In genomic region chr1:41919764-41920397, GRCh38 we compare ENCODE assay signal across 8 cellular contexts. TPM values are rescaled to one million over a fixed set of nuclear protein-coding genes. Genes with fewer than 3 reads are reported as not detected.
A peak's percentile ranks its signal among the peaks of the same experiment; 100 is the strongest.
DNase-seq lines count a peak whose midpoint lies in the region; ATAC-seq lines count a peak whose summit lies in the region.

No MANE protein-coding gene starts in this region.

- H3K4me1 Mint-ChIP-seq in activated naive CD4-positive, alpha-beta T cell treated with anti-CD3 and anti-CD28 coated beads for 36 hours (ENCODE audit: low read depth) = peaks cover 49% of the 10 kb centered on the region

- H3K27ac Mint-ChIP-seq in activated naive CD4-positive, alpha-beta T cell treated with anti-CD3 and anti-CD28 coated beads for 36 hours = peak overlapping the region; percentile 91

- intact Hi-C loops in activated naive CD4-positive, alpha-beta T cell treated with anti-CD3 and anti-CD28 coated beads for 36 hours (cut with micrococcal nuclease) = loop anchor here (1.0 to 5.0 kb wide), 6 partner anchors 16 to 168 kb away; no protein-coding TSS in a partner anchor

- H3K27me3 Mint-ChIP-seq in activated naive CD4-positive, alpha-beta T cell treated with anti-CD3 and anti-CD28 coated beads for 36 hours (ENCODE audit: low read depth) = no peaks in the 10 kb centered on the region

- peaks cover 9% of the 10 kb centered on the region for H3K9me3 Mint-ChIP-seq in activated naive CD4-positive, alpha-beta T cell treated with anti-CD3 and anti-CD28 coated beads for 36 hours

- peak overlapping the region; percentile 89 for H3K4me3 Mint-ChIP-seq in activated naive CD4-positive, alpha-beta T cell treated with anti-CD3 and anti-CD28 coated beads for 36 hours

- CTCF ChIA-PET in activated naive CD4-positive, alpha-beta T cell treated with anti-CD3 and anti-CD28 coated beads for 36 hours (lab: Charles Lee) = interaction anchor here (0.6 to 1.6 kb wide), 5 partner anchors 13 to 238 kb away, joined by 3 to 5 read pairs (median 3); no protein-coding TSS in a partner anchor

- no peaks in the 10 kb centered on the region for H3K36me3 Mint-ChIP-seq in activated naive CD4-positive, alpha-beta T cell treated with anti-CD3 and anti-CD28 coated beads for 36 hours (ENCODE audit: low read depth)

- ATAC-seq in GM18861 (IDR thresholded peaks at IDR 0.05; ENCODE audit: unreplicated experiment) (peak; percentile 55), HG03175 (IDR thresholded peaks at IDR 0.05; ENCODE audit: unreplicated experiment) (peak; percentile 78)

- DNase-seq in RPMI8226 = peak; percentile 57
- peak; percentile 91 for DNase-seq in activated naive CD4-positive, alpha-beta T cell treated with anti-CD3 and anti-CD28 coated beads for 36 hours
- peak; percentile 58 for DNase-seq in inferior parietal cortex (ENCODE audit: extremely low spot score)
- peak; percentile 75 to 82 for DNase-seq in stimulated activated CD4-positive, alpha-beta T cell treated with anti-CD3 and anti-CD28 coated beads, Interleukin-2, amount 100 ng/mL, for 24 hours
- no peak for DNase-seq in RKO (ENCODE audit: low spot score)
- DNase-seq in Kasumi-1 (lab: John Stamatoyannopoulos, UW) = no peak

RNA-seq across cellular contexts. Expression of gene HIVEP3, which starts 1.2 kb away (rescaled TPM):
- 10 to 100 TPM; 13.2 to 13.4 TPM for total RNA-seq in activated naive CD4-positive, alpha-beta T cell treated with anti-CD3 and anti-CD28 coated beads for 36 hours

Comparison
In these comparisons a context has a peak if more than half of its experiments do, and no peak if none do; other contexts are left out.
1. DNase-seq: peak in RPMI8226 (single experiment), activated naive CD4-positive, alpha-beta T cell treated with anti-CD3 and anti-CD28 coated beads for 36 hours (single experiment), inferior parietal cortex (single experiment) and stimulated activated CD4-positive, alpha-beta T cell treated with anti-CD3 and anti-CD28 coated beads, Interleukin-2, amount 100 ng/mL, for 24 hours (2 of 2); none in RKO (single experiment) and Kasumi-1 (0 of 2).